ENCODE assay signal across 25 cellular contexts in genomic region chr21:39224930-39225329, GRCh38.
"Had no signal": no experiment of that assay in that cellular context is flagged by ENCODE, and none has a peak within 500 bp of the region (broad histone marks: within the 10 kb centered on the region; RNA-seq: fewer than 3 reads in every experiment).

No MANE protein-coding gene starts in this region.

- H3K27me3 ChIP-seq: brain microvascular endothelial cell, MG63, Peyer's patch, SJCRH30 had no signal

- H3K27ac Mint-ChIP-seq: activated T-helper 2 cell treated with anti-CD3 and anti-CD28 coated beads, Interferon-gamma antibody, Interleukin-2, Interleukin-4, amounts not matched to agents 10 μg/mL and 5 μg/mL and 100 μg/mL, durations not matched to agents 14 hours and 24 hours and 36 hours had no signal

- H3K9me3 Mint-ChIP-seq: activated CD8-positive, alpha-beta T cell treated with anti-CD3 and anti-CD28 coated beads for 36 hours; activated T-helper 2 cell treated with anti-CD3 and anti-CD28 coated beads, Interferon-gamma antibody, Interleukin-2, Interleukin-4, amounts not matched to agents 10 μg/mL and 5 μg/mL and 100 μg/mL, durations not matched to agents 14 hours and 24 hours and 36 hours had no signal

- H3K4me3 Mint-ChIP-seq: activated CD8-positive, alpha-beta T cell treated with anti-CD3 and anti-CD28 coated beads for 36 hours had no signal

- H3K4me1 ChIP-seq: Peyer's patch, SJCRH30 had no signal

- ATAC-seq: activated CD8-positive, alpha-beta T cell treated with anti-CD3 and anti-CD28 coated beads for 36 hours had no signal

- H3K9me3 ChIP-seq: MG63, Peyer's patch, SJCRH30, SK-N-SH had no signal

- H3K27me3 Mint-ChIP-seq: activated CD8-positive, alpha-beta T cell treated with anti-CD3 and anti-CD28 coated beads for 36 hours had no signal

- H3K4me3 ChIP-seq: MG63, Peyer's patch, SJCRH30 had no signal

- H3K27ac ChIP-seq: brain microvascular endothelial cell, KMS-11, Peyer's patch, RWPE1, SJCRH30, VCaP had no signal

- H3K9ac ChIP-seq: KMS-11, SK-N-SH had no signal

- DNase-seq: activated CD4-positive, alpha-beta T cell treated with anti-CD3 and anti-CD28 coated beads, Interleukin-2, amount 50 U/mL, for 1 hour; activated CD4-positive, CD25-positive, alpha-beta regulatory T cell; activated CD8-positive, alpha-beta memory T cell treated with anti-CD3 and anti-CD28 coated beads, Interleukin-2, amount 50 U/mL, for 4 hours; activated CD8-positive, alpha-beta T cell treated with anti-CD3 and anti-CD28 coated beads for 36 hours; activated gamma-delta T cell treated with Interleukin-2 at 50 U/mL for 16 hours; activated naive CD4-positive, alpha-beta T cell treated with anti-CD3 and anti-CD28 coated beads, Interleukin-2, amount 50 U/mL, for 16 hours; amygdala; brain microvascular endothelial cell; caudate nucleus; MG63; MV-4-11; NCI-H1092 treated with DMSO at 0.1 percent for 48 hours; NCI-H1436; NCI-H1694 treated with DMSO at 0.1 percent for 48 hours; NCI-H2029 treated with DMSO at 0.1 percent for 48 hours; NCI-H524; Peyer's patch; Right ventricle myocardium superior; SJCRH30; SK-N-SH; T-helper 1 cell had no signal

- H3K4me2 ChIP-seq: KMS-11, SK-N-SH had no signal
